ENCODE assay signal across 9 cellular contexts in the genomic region with DNA sequence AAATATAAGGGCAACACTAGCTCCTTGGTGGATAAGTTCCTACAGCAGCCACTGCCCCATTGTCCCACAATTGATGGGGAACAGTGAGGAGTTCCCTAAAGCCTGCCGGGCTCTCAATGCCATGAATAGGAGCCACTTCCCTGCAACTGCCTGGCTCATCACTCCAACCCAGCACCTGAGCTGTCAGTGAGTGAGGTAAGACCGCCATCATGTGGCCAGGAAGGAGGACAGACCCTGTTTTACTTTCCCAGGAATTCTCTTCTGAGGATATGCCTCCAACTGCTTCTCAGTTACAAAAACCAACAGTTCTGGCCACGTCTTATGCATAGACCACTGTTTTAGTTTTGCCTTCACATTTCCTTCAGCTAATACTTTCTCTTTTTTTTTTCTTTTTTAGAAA. TPM values are rescaled to one million over a fixed set of nuclear protein-coding genes. Genes with fewer than 3 reads are reported as not detected.
DNase-seq lines count a peak whose midpoint lies in the region; ATAC-seq and TF ChIP-seq lines count a peak whose summit lies in the region.
"Had no signal": no experiment of that assay in that cellular context is flagged by ENCODE, and none has a peak within 500 bp of the region (broad histone marks: within the 10 kb centered on the region; RNA-seq: fewer than 3 reads in every experiment).

No MANE protein-coding gene starts in this region.

- POLR2A ChIA-PET in CD8-positive, alpha-beta T cell (lab: Charles Lee) = no interaction called here

- H3K4me1 ChIP-seq in breast epithelium = no peaks in the 10 kb centered on the region
- no peaks in the 10 kb centered on the region for H3K4me1 ChIP-seq in CD8-positive, alpha-beta T cell (ENCODE audit: insufficient read depth, low read length)

- CTCF ChIA-PET in CD8-positive, alpha-beta T cell (lab: Charles Lee) = no interaction called here

- H3K9me3 ChIP-seq in breast epithelium = no peaks in the 10 kb centered on the region
- no peaks in the 10 kb centered on the region for H3K9me3 ChIP-seq in CD8-positive, alpha-beta T cell (ENCODE audit: low read length)

- TF ChIP-seq CTCF in breast epithelium (IDR thresholded peaks at IDR 0.05) = peak in 2 of 3 donors; percentile 24 to 38
- TF ChIP-seq CTCF in nephron progenitor cell (IDR thresholded peaks at IDR 0.05) = peak; percentile 58
- no peak for TF ChIP-seq CTCF in CD8-positive, alpha-beta T cell (IDR thresholded peaks at IDR 0.05)

- H3K27me3 ChIP-seq in breast epithelium = peaks cover 0 to 47% of the 10 kb centered on the region in 2 donors
- no peaks in the 10 kb centered on the region for H3K27me3 ChIP-seq in CD8-positive, alpha-beta T cell (ENCODE audit: insufficient read depth, low read length)

- H3K36me3 Mint-ChIP-seq in nephron progenitor cell (ENCODE audit: low read depth) = no peaks in the 10 kb centered on the region
- H3K36me3 Mint-ChIP-seq in CD8-positive, alpha-beta T cell = no peaks in the 10 kb centered on the region
- H3K36me3 Mint-ChIP-seq: activated naive CD8-positive, alpha-beta T cell had no signal

- H3K4me3 Mint-ChIP-seq in stimulated activated naive CD8-positive, alpha-beta T cell treated with anti-CD3 and anti-CD28 coated beads, Interleukin-15, amount 100 ng/mL, for 72 hours = no peak overlapping the region
- H3K4me3 Mint-ChIP-seq in nephron progenitor cell = no peak overlapping the region
- H3K4me3 Mint-ChIP-seq in CD8-positive, alpha-beta T cell = no peak overlapping the region
- H3K4me3 Mint-ChIP-seq: activated naive CD8-positive, alpha-beta T cell had no signal

- peak; percentile 3 for DNase-seq in stimulated activated naive CD8-positive, alpha-beta T cell treated with anti-CD3 and anti-CD28 coated beads, Interleukin-15, Interleukin-2, amounts not matched to agents 100 U/mL and 50 U/mL, for 24 hours
- DNase-seq in stimulated activated naive CD8-positive, alpha-beta T cell treated with anti-CD3 and anti-CD28 coated beads, Interleukin-15, amount 100 ng/mL, for 72 hours = no peak
- DNase-seq in NCI-H2107 (lab: John Stamatoyannopoulos, UW) (peak; percentile 8), breast epithelium (ENCODE audit: low spot score in 2 of 2) (no peak), nephron progenitor cell (peak; percentile 50)
- DNase-seq in CD8-positive, alpha-beta T cell = no peak
- DNase-seq in activated CD4-positive, CD25-positive, alpha-beta regulatory T cell (lab: John Stamatoyannopoulos, UW) = no peak
- no peak for DNase-seq in stimulated activated CD4-positive, alpha-beta T cell treated with anti-CD3 and anti-CD28 coated beads, Interleukin-1b, Interleukin-23, amount 100 ng/mL, for 48 hours

- ATAC-seq in stimulated activated naive CD8-positive, alpha-beta T cell treated with anti-CD3 and anti-CD28 coated beads, Interleukin-15, Interleukin-2, amounts not matched to agents 100 U/mL and 50 U/mL, for 24 hours = no peak
- ATAC-seq in stimulated activated naive CD8-positive, alpha-beta T cell treated with anti-CD3 and anti-CD28 coated beads, Interleukin-15, amount 100 ng/mL, for 72 hours = no peak
- ATAC-seq in CD8-positive, alpha-beta T cell = no peak

- H3K4me1 Mint-ChIP-seq in stimulated activated naive CD8-positive, alpha-beta T cell treated with anti-CD3 and anti-CD28 coated beads, Interleukin-15, amount 100 ng/mL, for 72 hours = no peaks in the 10 kb centered on the region
- H3K4me1 Mint-ChIP-seq in nephron progenitor cell = no peaks in the 10 kb centered on the region
- H3K4me1 Mint-ChIP-seq in CD8-positive, alpha-beta T cell (ENCODE audit: low read depth) = no peaks in the 10 kb centered on the region

- H3K27me3 Mint-ChIP-seq in stimulated activated naive CD8-positive, alpha-beta T cell treated with anti-CD3 and anti-CD28 coated beads, Interleukin-15, amount 100 ng/mL, for 72 hours = no peaks in the 10 kb centered on the region
- H3K27me3 Mint-ChIP-seq in nephron progenitor cell (ENCODE audit: low read depth, poor library complexity) = peaks cover 3% of the 10 kb centered on the region
- H3K27me3 Mint-ChIP-seq in CD8-positive, alpha-beta T cell (ENCODE audit: low read depth) = no peaks in the 10 kb centered on the region

- intact Hi-C loops in breast epithelium (cut with DNase I; ENCODE audit: low total_unique reads) = no loop called here
- intact Hi-C loops in CD8-positive, alpha-beta T cell (cut with DNase I, micrococcal nuclease) = no loop called here

- no peaks in the 10 kb centered on the region for H3K36me3 ChIP-seq in breast epithelium
- no peaks in the 10 kb centered on the region for H3K36me3 ChIP-seq in CD8-positive, alpha-beta T cell (ENCODE audit: insufficient read depth, low read length)

- H3K9me3 Mint-ChIP-seq in stimulated activated naive CD8-positive, alpha-beta T cell treated with anti-CD3 and anti-CD28 coated beads, Interleukin-15, amount 100 ng/mL, for 72 hours = no peaks in the 10 kb centered on the region
- peaks cover 23% of the 10 kb centered on the region for H3K9me3 Mint-ChIP-seq in nephron progenitor cell
- no peaks in the 10 kb centered on the region for H3K9me3 Mint-ChIP-seq in CD8-positive, alpha-beta T cell

- no peak for TF ChIP-seq POLR2A in breast epithelium (IDR thresholded peaks at IDR 0.05)

- no peak overlapping the region for H3K27ac Mint-ChIP-seq in stimulated activated naive CD8-positive, alpha-beta T cell treated with anti-CD3 and anti-CD28 coated beads, Interleukin-15, amount 100 ng/mL, for 72 hours
- H3K27ac Mint-ChIP-seq in nephron progenitor cell = no peak overlapping the region
- no peak overlapping the region for H3K27ac Mint-ChIP-seq in CD8-positive, alpha-beta T cell
- H3K27ac Mint-ChIP-seq: activated naive CD8-positive, alpha-beta T cell had no signal

- no peak overlapping the region for H3K4me3 ChIP-seq in breast epithelium
- no peak overlapping the region for H3K4me3 ChIP-seq in CD8-positive, alpha-beta T cell (ENCODE audit: low read depth, low read length)

- no peak overlapping the region for H3K27ac ChIP-seq in breast epithelium
- H3K27ac ChIP-seq in CD8-positive, alpha-beta T cell (ENCODE audit: low read depth, low read length) = no peak overlapping the region

RNA-seq across cellular contexts. Expression of gene SRPX, which starts 45.5 kb away (rescaled TPM):
- 100 to 1,000 TPM; 108 to 415 (median 168) TPM for total RNA-seq in breast epithelium
- total RNA-seq in CD8-positive, alpha-beta T cell = not detected

Comparison
In these comparisons a context has a peak if more than half of its experiments do, and no peak if none do; other contexts are left out.
1. DNase-seq: peak in stimulated activated naive CD8-positive, alpha-beta T cell treated with anti-CD3 and anti-CD28 coated beads, Interleukin-15, Interleukin-2, amounts not matched to agents 100 U/mL and 50 U/mL, for 24 hours (single experiment), NCI-H2107 (single experiment) and nephron progenitor cell (single experiment); none in stimulated activated naive CD8-positive, alpha-beta T cell treated with anti-CD3 and anti-CD28 coated beads, Interleukin-15, amount 100 ng/mL, for 72 hours (0 of 2), breast epithelium (0 of 2), CD8-positive, alpha-beta T cell (0 of 7), activated CD4-positive, CD25-positive, alpha-beta regulatory T cell (0 of 4) and stimulated activated CD4-positive, alpha-beta T cell treated with anti-CD3 and anti-CD28 coated beads, Interleukin-1b, Interleukin-23, amount 100 ng/mL, for 48 hours (single experiment).
2. RNA of gene SRPX, which starts 45.5 kb away (total RNA-seq): 108 to 415 TPM in breast epithelium; not detected in CD8-positive, alpha-beta T cell; every median in the first group is over 100 times any median in the second.